ENCODE assay signal across 43 cellular contexts in the genomic region with DNA sequence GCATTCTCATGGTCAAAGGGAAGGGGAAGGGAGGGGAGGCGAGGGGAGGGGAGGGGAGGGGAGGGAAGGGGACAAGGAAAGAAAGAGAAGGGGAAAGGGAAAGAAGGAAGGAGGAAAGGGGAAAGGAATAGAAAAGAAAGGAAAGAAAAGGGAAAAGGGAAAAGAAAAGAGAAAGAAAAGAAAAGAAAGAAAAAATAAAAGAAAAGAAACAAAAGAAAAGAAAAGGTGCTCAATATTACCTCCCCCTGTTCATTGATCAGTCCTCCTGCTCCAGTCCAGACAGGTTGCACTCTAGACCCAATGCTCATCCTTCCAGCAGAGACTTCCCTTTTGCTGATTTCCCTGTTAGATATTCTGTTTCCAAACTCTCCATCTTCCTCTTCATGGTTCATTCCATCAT. TPM values are rescaled to one million over a fixed set of nuclear protein-coding genes. Genes with fewer than 3 reads are reported as not detected.
"Had no signal": no experiment of that assay in that cellular context is flagged by ENCODE, and none has a peak within 500 bp of the region (broad histone marks: within the 10 kb centered on the region; RNA-seq: fewer than 3 reads in every experiment).

No MANE protein-coding gene starts in this region.

- H3K4me1 ChIP-seq: adrenal gland, ascending aorta, body of pancreas, breast epithelium had no signal

- H3K4me1 Mint-ChIP-seq: activated naive CD4-positive, alpha-beta T cell treated with anti-CD3 and anti-CD28 coated beads, Interleukin-2, amount 50 U/mL, for 24 hours; activated naive CD8-positive, alpha-beta T cell treated with anti-CD3 and anti-CD28 coated beads, Interleukin-2, amount 50 U/mL, for 24 hours; activated T-helper 17 cell treated with anti-CD3 and anti-CD28 coated beads, Interleukin-2, amount 50 U/mL, for 72 hours; brain had no signal

- H3K36me3 ChIP-seq: adrenal gland, ascending aorta, brain microvascular endothelial cell, breast epithelium, cardiac muscle cell had no signal

- H3K9me3 Mint-ChIP-seq: activated naive CD4-positive, alpha-beta T cell treated with anti-CD3 and anti-CD28 coated beads for 36 hours; activated naive CD4-positive, alpha-beta T cell treated with anti-CD3 and anti-CD28 coated beads, Interleukin-2, amount 10 ng/mL, durations not matched to agents 7 days and 5 days; activated naive CD4-positive, alpha-beta T cell treated with anti-CD3 and anti-CD28 coated beads, Interleukin-2, amount 50 U/mL, for 24 hours; activated naive CD4-positive, alpha-beta T cell treated with anti-CD3 and anti-CD28 coated beads, Interleukin-2, amount 50 U/mL, for 72 hours; activated naive CD8-positive, alpha-beta T cell treated with anti-CD3 and anti-CD28 coated beads, Interleukin-2, amount 50 U/mL, for 24 hours; activated T-cell treated with anti-CD3 and anti-CD28 coated beads, Interleukin-2, amount 50 U/mL, for 24 hours; activated T-cell treated with anti-CD3 and anti-CD28 coated beads, Interleukin-2, amount 50 U/mL, for 4 hours; activated T-cell treated with anti-CD3 and anti-CD28 coated beads, Interleukin-2, amount 50 U/mL, for 72 hours; activated T-helper 1 cell treated with anti-CD3 and anti-CD28 coated beads, Interleukin-12 subunit alpha, Interleukin-12 subunit beta, Interleukin-2, Interleukin-4 antibody, amounts not matched to agents 30 ng/mL and 10 ng/mL and 1 ng/mL, durations not matched to agents 14 hours and 24 hours and 36 hours; activated T-helper 2 cell treated with anti-CD3 and anti-CD28 coated beads, Interferon-gamma antibody, Interleukin-2, Interleukin-4, amounts not matched to agents 10 μg/mL and 5 μg/mL and 100 μg/mL, durations not matched to agents 14 hours and 24 hours and 36 hours; brain had no signal

- FAIRE-seq: astrocyte, bronchial epithelial cell had no signal

- H3K27me3 Mint-ChIP-seq: activated naive CD8-positive, alpha-beta T cell; activated naive CD8-positive, alpha-beta T cell treated with anti-CD3 and anti-CD28 coated beads, Interleukin-2, amount 50 U/mL, for 24 hours; activated T-cell treated with anti-CD3 and anti-CD28 coated beads, Interleukin-2, amount 50 U/mL, for 24 hours; activated T-helper 17 cell treated with anti-CD3 and anti-CD28 coated beads, Interleukin-2, amount 50 U/mL, for 72 hours; brain had no signal

- H3K27ac Mint-ChIP-seq: activated naive CD4-positive, alpha-beta T cell treated with anti-CD3 and anti-CD28 coated beads for 36 hours; activated naive CD4-positive, alpha-beta T cell treated with anti-CD3 and anti-CD28 coated beads, Interleukin-2, amount 10 ng/mL, durations not matched to agents 7 days and 5 days; activated naive CD4-positive, alpha-beta T cell treated with anti-CD3 and anti-CD28 coated beads, Interleukin-2, amount 50 U/mL, for 72 hours; activated naive CD8-positive, alpha-beta T cell; activated naive CD8-positive, alpha-beta T cell treated with anti-CD3 and anti-CD28 coated beads for 36 hours; activated naive CD8-positive, alpha-beta T cell treated with anti-CD3 and anti-CD28 coated beads, Interleukin-2, amount 10 ng/mL, durations not matched to agents 7 days and 5 days; activated naive CD8-positive, alpha-beta T cell treated with anti-CD3 and anti-CD28 coated beads, Interleukin-2, amount 50 U/mL, for 24 hours; activated T-cell treated with anti-CD3 and anti-CD28 coated beads, Interleukin-2, amount 50 U/mL, for 24 hours; activated T-helper 1 cell treated with anti-CD3 and anti-CD28 coated beads, Interleukin-12 subunit alpha, Interleukin-12 subunit beta, Interleukin-2, Interleukin-4 antibody, amounts not matched to agents 30 ng/mL and 10 ng/mL and 1 ng/mL, durations not matched to agents 14 hours and 24 hours and 36 hours; activated T-helper 17 cell treated with anti-CD3 and anti-CD28 coated beads, Interleukin-2, amount 50 U/mL, for 72 hours; activated T-helper 2 cell treated with anti-CD3 and anti-CD28 coated beads, Interferon-gamma antibody, Interleukin-2, Interleukin-4, amounts not matched to agents 10 μg/mL and 5 μg/mL and 100 μg/mL, durations not matched to agents 14 hours and 24 hours and 36 hours; brain had no signal

- H3K4me3 ChIP-seq: adrenal gland, ascending aorta, body of pancreas, breast epithelium, cardiac muscle cell had no signal

- H3K9me3 ChIP-seq: adrenal gland, ascending aorta, body of pancreas, breast epithelium had no signal

- H3K27ac ChIP-seq: adrenal gland, ascending aorta, body of pancreas, brain microvascular endothelial cell, breast epithelium, cardiac muscle cell had no signal

- H3K4me3 Mint-ChIP-seq: activated naive CD4-positive, alpha-beta T cell treated with anti-CD3 and anti-CD28 coated beads for 36 hours; activated naive CD4-positive, alpha-beta T cell treated with anti-CD3 and anti-CD28 coated beads, Interleukin-2, amount 10 ng/mL, durations not matched to agents 7 days and 5 days; activated naive CD4-positive, alpha-beta T cell treated with anti-CD3 and anti-CD28 coated beads, Interleukin-2, amount 50 U/mL, for 24 hours; activated naive CD8-positive, alpha-beta T cell; activated naive CD8-positive, alpha-beta T cell treated with anti-CD3 and anti-CD28 coated beads for 36 hours; activated naive CD8-positive, alpha-beta T cell treated with anti-CD3 and anti-CD28 coated beads, Interleukin-2, amount 10 ng/mL, durations not matched to agents 7 days and 5 days; activated naive CD8-positive, alpha-beta T cell treated with anti-CD3 and anti-CD28 coated beads, Interleukin-2, amount 50 U/mL, for 24 hours; activated T-cell treated with anti-CD3 and anti-CD28 coated beads, Interleukin-2, amount 50 U/mL, for 24 hours; activated T-cell treated with anti-CD3 and anti-CD28 coated beads, Interleukin-2, amount 50 U/mL, for 4 hours; activated T-cell treated with anti-CD3 and anti-CD28 coated beads, Interleukin-2, amount 50 U/mL, for 72 hours; activated T-helper 1 cell treated with anti-CD3 and anti-CD28 coated beads, Interleukin-12 subunit alpha, Interleukin-12 subunit beta, Interleukin-2, Interleukin-4 antibody, amounts not matched to agents 30 ng/mL and 10 ng/mL and 1 ng/mL, durations not matched to agents 14 hours and 24 hours and 36 hours; activated T-helper 17 cell treated with anti-CD3 and anti-CD28 coated beads, Interleukin-2, amount 50 U/mL, for 72 hours; brain had no signal

- DNase-seq: activated effector memory CD4-positive, alpha-beta T cell treated with anti-CD3 and anti-CD28 coated beads, Interleukin-2, amount 50 U/mL, for 16 hours; activated effector memory CD4-positive, alpha-beta T cell treated with Interleukin-2 at 50 U/mL for 16 hours; activated gamma-delta T cell; activated gamma-delta T cell treated with Interleukin-2 at 50 U/mL for 16 hours; activated naive CD4-positive, alpha-beta T cell; activated naive CD4-positive, alpha-beta T cell treated with anti-CD3 and anti-CD28 coated beads for 36 hours; activated naive CD4-positive, alpha-beta T cell treated with anti-CD3 and anti-CD28 coated beads, Interleukin-2, amount 10 ng/mL, durations not matched to agents 7 days and 5 days; activated naive CD4-positive, alpha-beta T cell treated with anti-CD3 and anti-CD28 coated beads, Interleukin-2, amount 50 U/mL, for 16 hours; activated naive CD4-positive, alpha-beta T cell treated with Interleukin-2 at 50 U/mL for 16 hours; activated naive CD8-positive, alpha-beta T cell treated with anti-CD3 and anti-CD28 coated beads for 36 hours; activated naive CD8-positive, alpha-beta T cell treated with anti-CD3 and anti-CD28 coated beads, Interleukin-2, amount 10 ng/mL, durations not matched to agents 7 days and 5 days; activated naive CD8-positive, alpha-beta T cell treated with anti-CD3 and anti-CD28 coated beads, Interleukin-2, amount 50 U/mL, for 24 hours; activated T-cell treated with anti-CD3 and anti-CD28 coated beads, Interleukin-2, amount 50 U/mL, for 1 hour; activated T-cell treated with anti-CD3 and anti-CD28 coated beads, Interleukin-2, amount 50 U/mL, for 24 hours; activated T-cell treated with anti-CD3 and anti-CD28 coated beads, Interleukin-2, amount 50 U/mL, for 4 hours; activated T-cell treated with anti-CD3 and anti-CD28 coated beads, Interleukin-2, amount 50 U/mL, for 48 hours; activated T-cell treated with anti-CD3 and anti-CD28 coated beads, Interleukin-2, amount 50 U/mL, for 72 hours; adrenal gland; amniotic stem cell; amygdala; anterior cingulate cortex; aorta; body of pancreas; brain microvascular endothelial cell; caudate nucleus; central memory CD4-positive, alpha-beta T cell; cerebellar nuclear complex had no signal

- H3K36me3 Mint-ChIP-seq: activated naive CD4-positive, alpha-beta T cell treated with anti-CD3 and anti-CD28 coated beads, Interleukin-2, amount 10 ng/mL, durations not matched to agents 7 days and 5 days; activated naive CD4-positive, alpha-beta T cell treated with anti-CD3 and anti-CD28 coated beads, Interleukin-2, amount 50 U/mL, for 24 hours; activated naive CD4-positive, alpha-beta T cell treated with anti-CD3 and anti-CD28 coated beads, Interleukin-2, amount 50 U/mL, for 72 hours; activated naive CD8-positive, alpha-beta T cell; activated naive CD8-positive, alpha-beta T cell treated with anti-CD3 and anti-CD28 coated beads for 36 hours; activated naive CD8-positive, alpha-beta T cell treated with anti-CD3 and anti-CD28 coated beads, Interleukin-2, amount 10 ng/mL, durations not matched to agents 7 days and 5 days; brain had no signal

- H3K27me3 ChIP-seq: adrenal gland, ascending aorta, body of pancreas, brain microvascular endothelial cell, breast epithelium, cardiac muscle cell had no signal

- ATAC-seq: activated naive CD4-positive, alpha-beta T cell treated with anti-CD3 and anti-CD28 coated beads, Interleukin-2, amount 50 U/mL, for 72 hours; activated naive CD8-positive, alpha-beta T cell treated with anti-CD3 and anti-CD28 coated beads, Interleukin-2, amount 50 U/mL, for 24 hours; activated T-cell treated with anti-CD3 and anti-CD28 coated beads, Interleukin-2, amount 50 U/mL, for 4 hours; activated T-cell treated with anti-CD3 and anti-CD28 coated beads, Interleukin-2, amount 50 U/mL, for 72 hours; activated T-helper 17 cell treated with anti-CD3 and anti-CD28 coated beads, Interleukin-2, amount 50 U/mL, for 72 hours; body of pancreas had no signal

RNA-seq across cellular contexts. Expression of gene OR5K3, which starts 18.0 kb away (rescaled TPM):
- total RNA-seq: activated naive CD4-positive, alpha-beta T cell treated with anti-CD3 and anti-CD28 coated beads for 36 hours; activated naive CD4-positive, alpha-beta T cell treated with anti-CD3 and anti-CD28 coated beads, Interleukin-2, amount 50 U/mL, for 72 hours; activated naive CD8-positive, alpha-beta T cell treated with anti-CD3 and anti-CD28 coated beads for 36 hours; activated naive CD8-positive, alpha-beta T cell treated with anti-CD3 and anti-CD28 coated beads, Interleukin-2, amount 10 ng/mL, durations not matched to agents 7 days and 5 days; activated T-cell treated with anti-CD3 and anti-CD28 coated beads, Interleukin-2, amount 50 U/mL, for 4 hours; activated T-cell treated with anti-CD3 and anti-CD28 coated beads, Interleukin-2, amount 50 U/mL, for 72 hours; activated T-helper 1 cell treated with anti-CD3 and anti-CD28 coated beads, Interleukin-12 subunit alpha, Interleukin-12 subunit beta, Interleukin-2, Interleukin-4 antibody, amounts not matched to agents 30 ng/mL and 10 ng/mL and 1 ng/mL, durations not matched to agents 14 hours and 24 hours and 36 hours; activated T-helper 17 cell treated with anti-CD3 and anti-CD28 coated beads, Interleukin-2, amount 50 U/mL, for 72 hours; activated T-helper 2 cell treated with anti-CD3 and anti-CD28 coated beads, Interferon-gamma antibody, Interleukin-2, Interleukin-4, amounts not matched to agents 10 μg/mL and 5 μg/mL and 100 μg/mL, durations not matched to agents 14 hours and 24 hours and 36 hours; adrenal gland; aorta; ascending aorta; astrocyte; body of pancreas; breast epithelium; bronchial epithelial cell; cardiac muscle cell; cardiac septum; cerebellum; chondrocyte had no signal
- polyA plus RNA-seq: adipose tissue, adrenal gland, aorta, cardiac muscle cell had no signal

RNA-seq across cellular contexts. Expression of gene OR5K4, which starts 18.8 kb away (rescaled TPM):
- total RNA-seq: activated naive CD4-positive, alpha-beta T cell treated with anti-CD3 and anti-CD28 coated beads for 36 hours; activated naive CD4-positive, alpha-beta T cell treated with anti-CD3 and anti-CD28 coated beads, Interleukin-2, amount 50 U/mL, for 72 hours; activated naive CD8-positive, alpha-beta T cell treated with anti-CD3 and anti-CD28 coated beads for 36 hours; activated naive CD8-positive, alpha-beta T cell treated with anti-CD3 and anti-CD28 coated beads, Interleukin-2, amount 10 ng/mL, durations not matched to agents 7 days and 5 days; activated T-cell treated with anti-CD3 and anti-CD28 coated beads, Interleukin-2, amount 50 U/mL, for 4 hours; activated T-cell treated with anti-CD3 and anti-CD28 coated beads, Interleukin-2, amount 50 U/mL, for 72 hours; activated T-helper 1 cell treated with anti-CD3 and anti-CD28 coated beads, Interleukin-12 subunit alpha, Interleukin-12 subunit beta, Interleukin-2, Interleukin-4 antibody, amounts not matched to agents 30 ng/mL and 10 ng/mL and 1 ng/mL, durations not matched to agents 14 hours and 24 hours and 36 hours; activated T-helper 17 cell treated with anti-CD3 and anti-CD28 coated beads, Interleukin-2, amount 50 U/mL, for 72 hours; activated T-helper 2 cell treated with anti-CD3 and anti-CD28 coated beads, Interferon-gamma antibody, Interleukin-2, Interleukin-4, amounts not matched to agents 10 μg/mL and 5 μg/mL and 100 μg/mL, durations not matched to agents 14 hours and 24 hours and 36 hours; adrenal gland; aorta; ascending aorta; astrocyte; body of pancreas; breast epithelium; bronchial epithelial cell; cardiac muscle cell; cardiac septum; cerebellum; chondrocyte had no signal
- polyA plus RNA-seq: adipose tissue, adrenal gland, aorta, cardiac muscle cell had no signal
